In the genomic region with DNA sequence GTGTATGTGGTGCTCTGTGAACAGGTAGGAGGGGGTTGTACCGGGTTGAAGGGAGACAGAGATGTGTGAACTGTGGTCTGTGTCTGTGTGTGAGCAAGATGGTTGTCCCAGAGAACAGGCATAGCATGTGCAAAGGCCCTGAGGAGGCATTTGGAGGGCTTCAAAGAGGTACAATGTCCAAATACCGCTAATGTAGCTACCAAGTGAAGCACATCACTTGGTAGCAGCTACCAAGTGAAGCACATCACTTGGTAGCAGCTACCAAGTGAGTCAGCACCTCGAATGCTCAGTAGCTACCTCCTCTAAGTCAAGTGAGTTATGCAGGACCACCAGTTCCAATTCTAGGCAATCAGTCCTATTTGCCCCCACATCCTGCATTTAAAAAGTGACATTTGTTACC, we compare ENCODE assay signal across 15 cellular contexts.
"Had no signal": no experiment of that assay in that cellular context is flagged by ENCODE, and none has a peak within 500 bp of the region (broad histone marks: within the 10 kb centered on the region; RNA-seq: fewer than 3 reads in every experiment).

No MANE protein-coding gene starts in this region.

- H3K4me1 ChIP-seq: breast epithelium, colonic mucosa had no signal

- H3K27me3 ChIP-seq: breast epithelium, colonic mucosa, heart right ventricle had no signal

- H3K9me3 ChIP-seq: breast epithelium, colonic mucosa, heart right ventricle had no signal

- ATAC-seq: naive thymus-derived CD4-positive, alpha-beta T cell; stimulated activated naive CD8-positive, alpha-beta T cell treated with anti-CD3 and anti-CD28 coated beads, Interleukin-15, amount 100 ng/mL, for 72 hours had no signal

- DNase-seq: activated B cell treated with CpG ODN at 0.5 μM for 24 hours; activated CD4-positive, alpha-beta T cell treated with anti-CD3 and anti-CD28 coated beads, Interleukin-2, amount 10 ng/mL, durations not matched to agents 24 days and 14 days; activated effector memory CD4-positive, alpha-beta T cell treated with Interleukin-2 at 50 U/mL for 16 hours; activated T-cell treated with anti-CD3 and anti-CD28 coated beads, Interleukin-2, amount 50 U/mL, for 24 hours; colonic mucosa; effector CD4-positive, alpha-beta T cell; kidney; midbrain; naive thymus-derived CD4-positive, alpha-beta T cell; SHP77 treated with DMSO at 0.1 percent for 48 hours; stimulated activated CD4-positive, alpha-beta T cell treated with anti-CD3 and anti-CD28 coated beads, Interleukin-12 subunit alpha, Interleukin-12 subunit beta, amount 100 ng/mL, for 4 hours; stimulated activated naive CD8-positive, alpha-beta T cell treated with anti-CD3 and anti-CD28 coated beads, Interleukin-15, amount 100 ng/mL, for 72 hours; T-helper 2 cell had no signal

- H3K36me3 ChIP-seq: breast epithelium, colonic mucosa had no signal

- H3K4me3 ChIP-seq: breast epithelium, colonic mucosa, heart right ventricle had no signal
